Comparison of ENCODE assay signal across 8 cellular contexts in the genomic region with DNA sequence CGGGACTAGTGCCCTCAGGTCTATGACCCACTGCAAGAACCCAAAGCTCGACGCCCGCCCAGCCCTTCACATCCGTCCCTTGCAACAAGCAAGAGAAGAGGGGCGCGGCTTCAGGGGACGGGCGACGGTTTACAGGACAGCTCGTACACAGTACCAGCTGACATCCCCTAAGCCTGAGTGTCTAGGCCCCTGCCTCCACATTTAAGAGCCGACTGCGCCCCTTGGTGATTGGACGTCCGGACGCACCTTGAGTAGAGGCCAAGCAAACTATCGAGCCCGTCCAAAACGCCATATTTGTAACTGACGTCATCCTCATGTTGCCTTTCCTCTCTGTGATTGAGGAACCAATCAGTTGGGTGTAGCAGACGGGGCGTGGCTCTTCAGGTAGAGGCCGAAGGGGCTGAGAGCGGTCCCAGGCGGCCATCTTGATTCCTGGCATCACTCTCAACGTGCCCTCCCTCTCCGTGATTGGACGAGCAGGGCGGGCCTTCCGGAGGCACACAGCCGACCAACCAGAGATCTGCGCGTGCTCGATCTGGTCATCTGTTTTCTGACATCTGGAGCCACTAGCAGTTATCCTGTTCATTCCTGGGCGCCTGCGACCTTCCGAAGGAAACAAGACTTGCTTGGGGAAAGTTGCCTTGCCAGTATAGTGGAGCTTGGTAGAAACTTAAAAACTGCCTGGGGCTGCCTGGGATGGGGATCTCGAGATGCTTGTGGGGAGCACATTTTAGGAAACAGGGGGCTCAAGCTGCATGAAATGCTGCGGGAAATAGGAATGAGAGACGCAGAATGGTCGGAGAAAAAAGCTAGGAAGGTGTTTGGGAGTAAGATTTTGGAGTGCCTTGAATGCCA. TPM values are rescaled to one million over a fixed set of nuclear protein-coding genes. Genes with fewer than 3 reads are reported as not detected.
DNase-seq lines count a peak whose midpoint lies in the region; ATAC-seq and TF ChIP-seq lines count a peak whose summit lies in the region.

No MANE protein-coding gene starts in this region.

- peaks cover 23% of the 10 kb centered on the region for H3K79me2 ChIP-seq in PC-9 (ENCODE audit: low read depth)

- intact Hi-C loops in PC-9 (cut with micrococcal nuclease; ENCODE audit: unreplicated experiment): loop anchor here (1.0 to 5.0 kb wide), 2 partner anchors 71 to 126 kb away; a partner anchor contains a TSS

- H3K9me3 ChIP-seq in PC-9 (ENCODE audit: insufficient read depth, low read depth): no peaks in the 10 kb centered on the region
- H3K9me3 ChIP-seq in esophagus (ENCODE audit: control insufficient read depth in 2 of 2, insufficient read depth in 1 of 2, low read depth in 1 of 2, low read length in 1 of 2): no peaks in the 10 kb centered on the region
- no peaks in the 10 kb centered on the region for H3K9me3 ChIP-seq in mucosa of rectum (ENCODE audit: control insufficient read depth in 2 of 2, low read length in 2 of 2)

- peaks cover 11% of the 10 kb centered on the region for H3K36me3 Mint-ChIP-seq in activated T-cell treated with anti-CD3 and anti-CD28 coated beads, Interleukin-2, amount 50 U/mL, for 4 hours (ENCODE audit: insufficient read depth)

- POLR2A ChIA-PET in PC-9 (lab: Charles Lee; ENCODE audit: unreplicated experiment): interaction anchor here (0.6 kb wide), 1 partner anchor 1362 kb away, joined by 3 read pairs; no protein-coding TSS in a partner anchor

- no peaks in the 10 kb centered on the region for H3K27me3 ChIP-seq in PC-9 (ENCODE audit: insufficient read depth, low read depth)
- H3K27me3 ChIP-seq in esophagus (ENCODE audit: control insufficient read depth in 1 of 2, insufficient read depth in 2 of 2, low read length in 2 of 2): no peaks in the 10 kb centered on the region
- no peaks in the 10 kb centered on the region for H3K27me3 ChIP-seq in mucosa of rectum (ENCODE audit: control insufficient read depth in 2 of 2, insufficient read depth in 2 of 2, low read length in 2 of 2)

- H4K20me1 ChIP-seq in PC-9 (ENCODE audit: insufficient read depth): 0 out of 2 replicates have a peak, but pooled peaks cover 3% of the 10 kb centered on the region

- H3K36me3 ChIP-seq in PC-9 (ENCODE audit: low read depth) (peaks cover 5% of the 10 kb centered on the region), esophagus (ENCODE audit: control insufficient read depth in 2 of 2, insufficient read depth in 2 of 2, low read length in 1 of 2) (no peaks in the 10 kb centered on the region), mucosa of rectum (ENCODE audit: control insufficient read depth in 2 of 2, insufficient read depth in 2 of 2, low read length in 2 of 2) (peaks cover 0 to 6% of the 10 kb centered on the region in 2 donors)

- H3K4me1 ChIP-seq in PC-9 (replicated peaks; ENCODE audit: insufficient read depth) (peaks cover 33% of the 10 kb centered on the region), esophagus (ENCODE audit: control insufficient read depth in 2 of 2, insufficient read depth in 2 of 2, low read length in 1 of 2) (peaks cover 0 to 3% of the 10 kb centered on the region in 2 donors), mucosa of rectum (ENCODE audit: control insufficient read depth in 2 of 2, insufficient read depth in 2 of 2, low read length in 2 of 2) (peaks cover 9 to 20% of the 10 kb centered on the region in 2 donors)

- peaks cover 32% of the 10 kb centered on the region for H3K4me1 Mint-ChIP-seq in activated T-cell treated with anti-CD3 and anti-CD28 coated beads, Interleukin-2, amount 50 U/mL, for 4 hours (ENCODE audit: low read depth)

- peak overlapping the region; percentile 88 for H3K4me3 Mint-ChIP-seq in activated T-cell treated with anti-CD3 and anti-CD28 coated beads, Interleukin-2, amount 50 U/mL, for 4 hours

- peaks cover 23% of the 10 kb centered on the region for H3F3A ChIP-seq in PC-9 (ENCODE audit: insufficient read depth, low read depth)

- H3K27ac ChIP-seq in PC-9 (peak overlapping the region; percentile 52), esophagus (ENCODE audit: low read depth in 2 of 2, low read length in 1 of 2) (peak overlapping the region; percentile 94 to 100), mucosa of rectum (ENCODE audit: low read depth in 2 of 2, low read length in 2 of 2) (peak overlapping the region; percentile 98)

- no peaks in the 10 kb centered on the region for H3K27me3 Mint-ChIP-seq in activated T-cell treated with anti-CD3 and anti-CD28 coated beads, Interleukin-2, amount 50 U/mL, for 4 hours (ENCODE audit: low read depth)

- H3K9ac ChIP-seq in mucosa of rectum (ENCODE audit: low read depth in 1 of 2, low read length in 2 of 2): peak overlapping the region; percentile 96 to 98

- in situ Hi-C loops in KBM-7 (cut with MboI; ENCODE audit: low pct_unique_long_range_greater_than_20kb, low sequenced_read_pairs): no loop called here

- H3K4me3 ChIP-seq in PC-9 (peak overlapping the region; percentile 59), esophagus (ENCODE audit: low read depth in 1 of 2, low read length in 2 of 2) (peak overlapping the region; percentile 69 to 86), mucosa of rectum (ENCODE audit: low read length in 2 of 2) (peak overlapping the region; percentile 97 to 98)

- DNase-seq in DMS53 treated with DMSO at 0.1 percent for 48 hours (lab: John Stamatoyannopoulos, UW; ENCODE audit: unreplicated experiment) (peak; percentile 82), KBM-7 (peak; percentile 99), PC-9 (peak; percentile 95 to 97)
- DNase-seq in activated T-cell treated with anti-CD3 and anti-CD28 coated beads, Interleukin-2, amount 50 U/mL, for 4 hours: peak; percentile 92
- peak; percentile 81 to 94 for DNase-seq in stimulated activated CD8-positive, alpha-beta memory T cell treated with anti-CD3 and anti-CD28 coated beads, Interleukin-4, amount 100 ng/mL, for 4 hours (ENCODE audit: low read depth in 2 of 2, low spot score in 1 of 2)

- H3K4me2 ChIP-seq in PC-9: peak overlapping the region; percentile 94

- no peaks in the 10 kb centered on the region for H3K9me2 ChIP-seq in PC-9 (ENCODE audit: insufficient read depth)

- 0% methylated on average over 41 of the region's 41 CpGs for WGBS in esophagus, 2 donors

- CTCF ChIA-PET in PC-9 (lab: Charles Lee): no interaction called here

- no peak for TF ChIP-seq CTCF in PC-9 (conservative IDR thresholded peaks at IDR 0.05)

- no TSS peak for BruUV-seq in PC-9 (replicated peaks; lab: Mats Ljungman, UMichigan)

- peak overlapping the region; percentile 86 for H2AFZ ChIP-seq in PC-9

- ATAC-seq in GM21723 (IDR thresholded peaks at IDR 0.05; ENCODE audit: unreplicated experiment): peak; percentile 94
- ATAC-seq in activated T-cell treated with anti-CD3 and anti-CD28 coated beads, Interleukin-2, amount 50 U/mL, for 4 hours: peak; percentile 93 to 95

- peaks cover 3% of the 10 kb centered on the region for H3K9me3 Mint-ChIP-seq in activated T-cell treated with anti-CD3 and anti-CD28 coated beads, Interleukin-2, amount 50 U/mL, for 4 hours

RNA-seq across cellular contexts. Expression of a gene that starts 4.0 kb away (rescaled TPM):
- total RNA-seq in PC-9 (2021): 1,756 and 2,201 TPM in 2 replicates
- total RNA-seq in activated T-cell treated with anti-CD3 and anti-CD28 coated beads, Interleukin-2, amount 50 U/mL, for 4 hours: 1,000 to 10,000 TPM; 3,658 to 4,119 (median 4,117) TPM
- 1,000 to 10,000 TPM; 1,289 to 1,675 TPM for polyA plus RNA-seq in esophagus

RNA-seq across cellular contexts. Expression of a gene that starts 23.8 kb away (rescaled TPM):
- 5.1 and 6.9 TPM in 2 replicates for total RNA-seq in PC-9 (2021)
- 1 to 10 TPM; 3.0 to 4.4 (median 3.0) TPM for total RNA-seq in activated T-cell treated with anti-CD3 and anti-CD28 coated beads, Interleukin-2, amount 50 U/mL, for 4 hours
- polyA plus RNA-seq in esophagus: 1 to 10 TPM in 1 of 2 donors, under 1 TPM in 1; 0.84 to 1.1 TPM

RNA-seq across cellular contexts. Expression of a gene that starts 52.7 kb away (rescaled TPM):
- total RNA-seq in PC-9 (2021): 4.1 and 4.7 TPM in 2 replicates
- total RNA-seq in activated T-cell treated with anti-CD3 and anti-CD28 coated beads, Interleukin-2, amount 50 U/mL, for 4 hours: 1 to 10 TPM; 3.1 to 3.2 (median 3.2) TPM
- polyA plus RNA-seq in esophagus: under 1 TPM; 0.52 to 0.57 TPM

Comparison
In these comparisons a context has a peak if more than half of its experiments do, and no peak if none do; other contexts are left out.
1. Peak in every context shown above with its lines: DNase-seq, ATAC-seq, H3K4me3 ChIP-seq and H3K27ac ChIP-seq.